9 cellular contexts compared by ENCODE assay signal in genomic region chr11:3866206-3866605, GRCh38. TPM values are rescaled to one million over a fixed set of nuclear protein-coding genes. Genes with fewer than 3 reads are reported as not detected.
DNase-seq lines count a peak whose midpoint lies in the region; ATAC-seq and TF ChIP-seq lines count a peak whose summit lies in the region.
"Had no signal": no experiment of that assay in that cellular context is flagged by ENCODE, and none has a peak within 500 bp of the region (broad histone marks: within the 10 kb centered on the region; RNA-seq: fewer than 3 reads in every experiment).

No MANE protein-coding gene starts in this region.

- no peak for TF ChIP-seq POLR2A in upper lobe of left lung (IDR thresholded peaks at IDR 0.05)

- TF ChIP-seq CTCF in upper lobe of left lung (IDR thresholded peaks at IDR 0.05) = peak in 2 of 6 experiments; percentile 5 to 16

- H3K9me3 Mint-ChIP-seq in activated naive CD4-positive, alpha-beta T cell treated with anti-CD3 and anti-CD28 coated beads, Interleukin-2, amount 10 ng/mL, durations not matched to agents 7 days and 5 days = no peaks in the 10 kb centered on the region

- no peaks in the 10 kb centered on the region for H3K36me3 ChIP-seq in upper lobe of left lung

- no peaks in the 10 kb centered on the region for H3K9me3 ChIP-seq in T-helper 17 cell (ENCODE audit: control insufficient read depth, low read length, poor library complexity, severe bottlenecking)
- no peaks in the 10 kb centered on the region for H3K9me3 ChIP-seq in upper lobe of left lung

- peak overlapping the region; percentile 70 to 83 (median 78) for H3K27ac ChIP-seq in upper lobe of left lung

- peaks cover 34% of the 10 kb centered on the region for H3K36me3 Mint-ChIP-seq in activated naive CD4-positive, alpha-beta T cell treated with anti-CD3 and anti-CD28 coated beads, Interleukin-2, amount 10 ng/mL, durations not matched to agents 7 days and 5 days
- H3K36me3 Mint-ChIP-seq in T-helper 17 cell (ENCODE audit: low read depth) = no peaks in the 10 kb centered on the region

- H3K27me3 ChIP-seq in upper lobe of left lung = no peaks in the 10 kb centered on the region

- H3K27ac Mint-ChIP-seq in activated naive CD4-positive, alpha-beta T cell treated with anti-CD3 and anti-CD28 coated beads, Interleukin-2, amount 10 ng/mL, durations not matched to agents 7 days and 5 days = peak overlapping the region; percentile 86
- peak overlapping the region; percentile 51 for H3K27ac Mint-ChIP-seq in T-helper 17 cell

- no peak overlapping the region for H3K4me3 Mint-ChIP-seq in activated naive CD4-positive, alpha-beta T cell treated with anti-CD3 and anti-CD28 coated beads, Interleukin-2, amount 10 ng/mL, durations not matched to agents 7 days and 5 days
- H3K4me3 Mint-ChIP-seq in T-helper 17 cell = peak overlapping the region; percentile 39

- H3K27me3 Mint-ChIP-seq in activated naive CD4-positive, alpha-beta T cell treated with anti-CD3 and anti-CD28 coated beads, Interleukin-2, amount 10 ng/mL, durations not matched to agents 7 days and 5 days = no peaks in the 10 kb centered on the region
- no peaks in the 10 kb centered on the region for H3K27me3 Mint-ChIP-seq in T-helper 17 cell

- CTCF ChIA-PET in activated naive CD4-positive, alpha-beta T cell treated with anti-CD3 and anti-CD28 coated beads, Interleukin-2, amount 10 ng/mL, durations not matched to agents 7 days and 5 days (lab: Charles Lee) = no interaction called here

- peaks cover 45 to 64% (median 50%) of the 10 kb centered on the region in 4 donors for H3K4me1 ChIP-seq in upper lobe of left lung

- DNase-seq in activated naive CD4-positive, alpha-beta T cell treated with anti-CD3 and anti-CD28 coated beads, Interleukin-2, amount 10 ng/mL, durations not matched to agents 7 days and 5 days = no peak
- DNase-seq in activated naive CD4-positive, alpha-beta T cell (lab: John Stamatoyannopoulos, UW) = no peak
- DNase-seq in T-helper 17 cell = no peak
- DNase-seq in iris pigment epithelial cell (ENCODE audit: low read depth) = peak; percentile 35
- peak in 1 of 2 donors; percentile 88 for DNase-seq in upper lobe of left lung
- no peak for DNase-seq in DMS 273 (lab: John Stamatoyannopoulos, UW; ENCODE audit: unreplicated experiment)
- no peak for DNase-seq in HCEC 1CT
- DNase-seq: NCI-H2029 treated with DMSO at 0.1 percent for 48 hours had no signal

- peak; percentile 50 for ATAC-seq in T-helper 17 cell
- peak; percentile 69 to 88 for ATAC-seq in upper lobe of left lung (ENCODE audit: low FRiP score in 2 of 2)
- no peak for ATAC-seq in HG03460 (IDR thresholded peaks at IDR 0.05; ENCODE audit: unreplicated experiment)

- peaks cover 87% of the 10 kb centered on the region for H3K4me1 Mint-ChIP-seq in activated naive CD4-positive, alpha-beta T cell treated with anti-CD3 and anti-CD28 coated beads, Interleukin-2, amount 10 ng/mL, durations not matched to agents 7 days and 5 days
- peaks cover 70% of the 10 kb centered on the region for H3K4me1 Mint-ChIP-seq in T-helper 17 cell

- no peak overlapping the region for H3K4me3 ChIP-seq in upper lobe of left lung

- no peak for TF ChIP-seq EP300 in upper lobe of left lung (IDR thresholded peaks at IDR 0.05)

- WGBS in upper lobe of left lung, 2 donors = 31 to 52% methylated on average over 5 of the region's 5 CpGs

RNA-seq across cellular contexts. Expression of gene STIM1, which starts 10.7 kb away (rescaled TPM):
- total RNA-seq in T-helper 17 cell (100 to 1,000 TPM; 115 to 125 TPM), upper lobe of left lung (10 to 100 TPM; 39.7 to 81.8 (median 56.5) TPM)

RNA-seq across cellular contexts. Expression of gene RHOG, which starts 25.4 kb away (rescaled TPM):
- total RNA-seq in T-helper 17 cell (100 to 1,000 TPM; 114 to 123 TPM), upper lobe of left lung (100 to 1,000 TPM in 2 of 6 donors, 10 to 100 TPM in 4; 67.0 to 137 (median 85.1) TPM)

RNA-seq across cellular contexts. Expression of gene PGAP2, which starts 57.8 kb away (rescaled TPM):
- total RNA-seq in T-helper 17 cell = 10 to 100 TPM; 17.8 to 19.3 TPM
- 100 to 1,000 TPM in 1 of 6 donors, 10 to 100 TPM in 5; 19.5 to 106 (median 25.2) TPM for total RNA-seq in upper lobe of left lung
